In genomic region chr6:87197547-87197946, GRCh38 we compare ENCODE assay signal across 1 cellular context.
TF ChIP-seq lines count a peak whose summit lies in the region.

No MANE protein-coding gene starts in this region.

TF ChIP-seq in GM12878, 131 proteins besides CTCF, POLR2A, EP300 and RAD21 (continues in another document):
- peak; percentile 47 for TF ChIP-seq SKIL (IDR thresholded peaks at IDR 0.05; ENCODE audit: low read depth, poor library complexity, severe bottlenecking)
- no peak for TF ChIP-seq CEBPZ (IDR thresholded peaks at IDR 0.05; ENCODE audit: low read depth, low read length)
- peak; percentile 54; the same call in 1 of the 2 replicates for TF ChIP-seq IRF4 (IDR thresholded peaks at IDR 0.05; ENCODE audit: low read depth, low read length)
- TF ChIP-seq ZNF217 (IDR thresholded peaks at IDR 0.05), result 0 out of 2 replicates have a peak, but pooled peaks have one; percentile 38
- TF ChIP-seq PML (IDR thresholded peaks at IDR 0.05; ENCODE audit: low read length), result 0 out of 2 replicates have a peak, but pooled peaks have one; percentile 51
- TF ChIP-seq NR2F1 (conservative IDR thresholded peaks at IDR 0.05), result peak; percentile 65
- no peak for TF ChIP-seq ZNF687 (IDR thresholded peaks at IDR 0.05)
- peak; percentile 93 for TF ChIP-seq ZNF384 (IDR thresholded peaks at IDR 0.05; ENCODE audit: borderline replicate concordance, low read depth, low read length)
- TF ChIP-seq RELA (IDR thresholded peaks at IDR 0.05; ENCODE audit: borderline replicate concordance, partially characterized antibody), result no peak
- no peak for TF ChIP-seq IKZF2 (IDR thresholded peaks at IDR 0.05)
- TF ChIP-seq PAX5 (IDR thresholded peaks at IDR 0.05; ENCODE audit: borderline replicate concordance, low read depth, low read length), result 0 out of 2 replicates have a peak, but pooled peaks have one; percentile 8
- peak; percentile 89 for TF ChIP-seq MEF2A (IDR thresholded peaks at IDR 0.05; ENCODE audit: insufficient read depth, low read depth, low read length)
- TF ChIP-seq CREM (IDR thresholded peaks at IDR 0.05; ENCODE audit: low read depth), result 0 out of 2 replicates have a peak, but pooled peaks have one; percentile 38
- TF ChIP-seq ETV6 (conservative IDR thresholded peaks at IDR 0.05 in 1 of 2, IDR thresholded peaks at IDR 0.05 in 1 of 2; ENCODE audit: borderline replicate concordance in 1 of 2, low read depth in 1 of 2), result no peak
- TF ChIP-seq MTA3 (IDR thresholded peaks at IDR 0.05; ENCODE audit: borderline replicate concordance, low read length), result peak; percentile 44; the same call in 1 of the 2 replicates
- TF ChIP-seq CBX5 (IDR thresholded peaks at IDR 0.05; ENCODE audit: low read depth), result no peak
- TF ChIP-seq HSF1 (IDR thresholded peaks at IDR 0.05; ENCODE audit: low read depth, low read length), result no peak
- TF ChIP-seq BCL11A (IDR thresholded peaks at IDR 0.05; ENCODE audit: low read depth, low read length), result 0 out of 2 replicates have a peak, but pooled peaks have one; percentile 15
- TF ChIP-seq ZZZ3 (IDR thresholded peaks at IDR 0.05; ENCODE audit: control insufficient read depth, insufficient read length, low read depth), result no peak
- TF ChIP-seq STAT3 (IDR thresholded peaks at IDR 0.05; ENCODE audit: low read depth, low read length), result no peak
- TF ChIP-seq RAD51 (IDR thresholded peaks at IDR 0.05), result no peak
- no peak for TF ChIP-seq E2F4 (IDR thresholded peaks at IDR 0.05; ENCODE audit: low read depth, low read length)
- no peak for TF ChIP-seq ZNF622 (IDR thresholded peaks at IDR 0.05)
- no peak for TF ChIP-seq MAX (IDR thresholded peaks at IDR 0.05; ENCODE audit: low read depth, low read length)
- TF ChIP-seq USF2 (IDR thresholded peaks at IDR 0.05; ENCODE audit: borderline replicate concordance, low read depth, low read length), result no peak
- TF ChIP-seq ZNF24 (IDR thresholded peaks at IDR 0.05), result 0 out of 2 replicates have a peak, but pooled peaks have one; percentile 52
- no peak for TF ChIP-seq ZBTB33 (IDR thresholded peaks at IDR 0.05)
- TF ChIP-seq RFX5 (IDR thresholded peaks at IDR 0.05; ENCODE audit: low read depth, low read length), result no peak
- TF ChIP-seq ZBTB4 (CRISPR knock-in tag; IDR thresholded peaks at IDR 0.05), result no peak
- TF ChIP-seq CEBPB (IDR thresholded peaks at IDR 0.05; ENCODE audit: borderline replicate concordance in 1 of 2, low read depth in 2 of 2, low read length in 2 of 2), result no peak
- no peak for TF ChIP-seq CREB1 (IDR thresholded peaks at IDR 0.05; ENCODE audit: low read depth)
- peak; percentile 57; the same call in 1 of the 2 replicates for TF ChIP-seq RELB (IDR thresholded peaks at IDR 0.05; ENCODE audit: low read depth)
- TF ChIP-seq MTA2 (IDR thresholded peaks at IDR 0.05; ENCODE audit: low read depth), result peak; percentile 78
- no peak for TF ChIP-seq KDM1A (IDR thresholded peaks at IDR 0.05; ENCODE audit: borderline replicate concordance)
- peak; percentile 70; the same call in 1 of the 2 replicates for TF ChIP-seq TCF7 (IDR thresholded peaks at IDR 0.05; ENCODE audit: borderline replicate concordance)
- TF ChIP-seq ZSCAN29 (IDR thresholded peaks at IDR 0.05), result no peak
- no peak for TF ChIP-seq POU2F2 (IDR thresholded peaks at IDR 0.05; ENCODE audit: borderline replicate concordance, low read depth, low read length)
- TF ChIP-seq FOS (IDR thresholded peaks at IDR 0.05; ENCODE audit: borderline replicate concordance, extremely low read depth, insufficient read length), result no peak
